8 cellular contexts compared by ENCODE assay signal in the genomic region with DNA sequence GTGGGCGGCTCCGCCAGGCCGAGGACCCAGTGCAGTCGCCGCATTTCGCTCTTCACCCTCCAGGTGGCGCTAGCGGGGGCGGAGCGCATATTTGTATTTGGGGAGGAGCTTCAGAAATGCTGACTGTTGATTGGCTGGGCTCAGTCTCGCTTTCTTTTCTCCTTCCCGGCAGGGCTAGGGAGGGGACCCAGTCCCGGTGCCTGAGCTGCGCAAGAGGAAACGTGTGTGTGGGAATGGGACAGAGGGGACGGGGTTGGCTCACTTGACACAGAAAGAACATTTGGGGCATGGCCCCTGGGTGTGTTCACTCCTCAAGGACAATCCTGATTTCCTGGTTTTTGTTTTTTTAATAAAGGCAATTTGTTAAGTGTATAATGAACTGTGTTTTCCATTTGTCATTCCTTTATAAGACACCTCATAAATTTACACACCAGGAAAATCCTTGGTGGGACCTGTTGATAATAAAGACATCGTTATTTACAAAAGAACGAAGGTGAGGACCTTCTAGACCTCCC. TPM values are rescaled to one million over a fixed set of nuclear protein-coding genes. Genes with fewer than 3 reads are reported as not detected.
DNase-seq lines count a peak whose midpoint lies in the region; ATAC-seq and TF ChIP-seq lines count a peak whose summit lies in the region.

No MANE protein-coding gene starts in this region.

- ATAC-seq in GM19025 (IDR thresholded peaks at IDR 0.05; ENCODE audit: low read depth, unreplicated experiment) (peak; percentile 75), HG03196 (IDR thresholded peaks at IDR 0.05; ENCODE audit: unreplicated experiment) (peak; percentile 77)
- ATAC-seq in activated CD4-positive, CD25-positive, alpha-beta regulatory T cell treated with anti-CD3 and anti-CD28 coated beads, Interleukin-2, amount 50 U/mL, for 24 hours: peak; percentile 92 to 95

- peak; percentile 86 for TF ChIP-seq CTCF in AG10803 (conservative IDR thresholded peaks at IDR 0.05; ENCODE audit: low read length)

- peak overlapping the region; percentile 52 for H3K4me3 ChIP-seq in AG10803 (ENCODE audit: low read length)

- DNase-seq in AG10803 (ENCODE audit: low read depth): peak; percentile 85
- DNase-seq in NCI-H345 (lab: John Stamatoyannopoulos, UW): peak; percentile 96
- peak; percentile 95 for DNase-seq in cerebellum (ENCODE audit: low spot score)
- DNase-seq in kidney glomerular epithelial cell (lab: John Stamatoyannopoulos, UW): peak; percentile 95
- DNase-seq in stimulated activated CD4-positive, alpha-beta T cell treated with anti-CD3 and anti-CD28 coated beads, Interleukin-15, amount 100 ng/mL, for 48 hours (ENCODE audit: low read depth in 2 of 2): peak; percentile 88 to 91

RNA-seq across cellular contexts. Expression of a gene that starts 20.4 kb away (rescaled TPM):
- total RNA-seq in cerebellum: 63.3 TPM

Comparison
In these comparisons a context has a peak if more than half of its experiments do, and no peak if none do; other contexts are left out.
1. Peak in every context shown above with its lines: DNase-seq, ATAC-seq and H3K4me3 ChIP-seq.